17 cellular contexts compared by ENCODE assay signal in genomic region chr1:211339631-211340041, GRCh38. TPM values are rescaled to one million over a fixed set of nuclear protein-coding genes. Genes with fewer than 3 reads are reported as not detected.
DNase-seq lines count a peak whose midpoint lies in the region; ATAC-seq, FAIRE-seq and TF ChIP-seq lines count a peak whose summit lies in the region.
"Had no signal": no experiment of that assay in that cellular context is flagged by ENCODE, and none has a peak within 500 bp of the region (broad histone marks: within the 10 kb centered on the region; RNA-seq: fewer than 3 reads in every experiment).

No MANE protein-coding gene starts in this region.

- no peak overlapping the region for H3K4me2 ChIP-seq in HCT116 (ENCODE audit: low read length)
- H3K4me2 ChIP-seq: smooth muscle cell had no signal

- H3K4me3 ChIP-seq in CD4-positive, CD25-positive, alpha-beta regulatory T cell (ENCODE audit: low read depth, low read length) = no peak overlapping the region
- no peak overlapping the region for H3K4me3 ChIP-seq in HCT116 (replicated peaks in 1 of 2; ENCODE audit: low read depth in 1 of 2, low read length in 2 of 2)
- H3K4me3 ChIP-seq: dorsolateral prefrontal cortex, esophagus muscularis mucosa, SK-N-MC, smooth muscle cell had no signal

- no peak for FAIRE-seq in RCC 7860 (lab: Jason Lieb, UNC)

- no peak for TF ChIP-seq RAD21 in HCT116 (IDR thresholded peaks at IDR 0.05; ENCODE audit: low read depth)

- peak; percentile 35 to 59 for ATAC-seq in CD4-positive, CD25-positive, alpha-beta regulatory T cell (ENCODE audit: low read depth in 2 of 2)
- ATAC-seq in HCT116 = peak; percentile 44; the same call in 1 of the 2 replicates
- ATAC-seq in activated CD8-positive, alpha-beta T cell treated with anti-CD3 and anti-CD28 coated beads, Interleukin-2, amount 10 ng/mL, durations not matched to agents 7 days and 5 days = no peak
- peak; percentile 48 to 60 for ATAC-seq in naive B cell (ENCODE audit: low read depth in 2 of 2)

- no peak overlapping the region for H2AFZ ChIP-seq in HCT116 (ENCODE audit: low read depth, low read length, poor library complexity, severe bottlenecking)

- CTCF ChIA-PET in HCT116 (lab: Charles Lee) = no interaction called here
- CTCF ChIA-PET in activated CD8-positive, alpha-beta T cell treated with anti-CD3 and anti-CD28 coated beads, Interleukin-2, amount 10 ng/mL, durations not matched to agents 7 days and 5 days (lab: Charles Lee) = interaction anchor here (1.0 to 7.4 kb wide), 3 partner anchors 14 to 137 kb away, joined by 4 to 65 read pairs (median 7); no protein-coding TSS in a partner anchor

- H4K20me1 ChIP-seq in HCT116 (ENCODE audit: insufficient read depth) = no peaks in the 10 kb centered on the region

- peaks cover 9% of the 10 kb centered on the region for H3K36me3 Mint-ChIP-seq in CD4-positive, CD25-positive, alpha-beta regulatory T cell
- peaks cover 64% of the 10 kb centered on the region for H3K36me3 Mint-ChIP-seq in activated CD8-positive, alpha-beta T cell treated with anti-CD3 and anti-CD28 coated beads, Interleukin-2, amount 10 ng/mL, durations not matched to agents 7 days and 5 days (ENCODE audit: low read depth)
- peaks cover 10 to 17% of the 10 kb centered on the region in 2 donors for H3K36me3 Mint-ChIP-seq in naive B cell

- H3K9me3 Mint-ChIP-seq in CD4-positive, CD25-positive, alpha-beta regulatory T cell = peaks cover 0 to 4% (median 0%) of the 10 kb centered on the region in 7 donors
- no peaks in the 10 kb centered on the region for H3K9me3 Mint-ChIP-seq in activated CD8-positive, alpha-beta T cell treated with anti-CD3 and anti-CD28 coated beads, Interleukin-2, amount 10 ng/mL, durations not matched to agents 7 days and 5 days (ENCODE audit: insufficient read depth)
- H3K9me3 Mint-ChIP-seq in naive B cell = peaks cover 0 to 2% (median 0%) of the 10 kb centered on the region in 7 donors

- no peaks in the 10 kb centered on the region for H3K9me2 ChIP-seq in HCT116 (ENCODE audit: insufficient read depth)

- TF ChIP-seq POLR2A in HCT116 (IDR thresholded peaks at IDR 0.05; ENCODE audit: borderline replicate concordance, extremely low read depth, insufficient read depth, insufficient read length) = no peak

- TF ChIP-seq CTCF in HCT116 (IDR thresholded peaks at IDR 0.05 in 2 of 3, conservative IDR thresholded peaks at IDR 0.05 in 1 of 3; ENCODE audit: borderline replicate concordance in 1 of 3, insufficient read depth in 1 of 3, low read depth in 2 of 3, low read length in 2 of 3) = no peak
- no peak for TF ChIP-seq CTCF in GM13977 (IDR thresholded peaks at IDR 0.05; ENCODE audit: extremely low read depth, insufficient read depth, missing control alignments)

- H3K27ac Mint-ChIP-seq in CD4-positive, CD25-positive, alpha-beta regulatory T cell = peak overlapping the region; percentile 83 to 90 (median 84)
- peak overlapping the region; percentile 71 for H3K27ac Mint-ChIP-seq in activated CD8-positive, alpha-beta T cell treated with anti-CD3 and anti-CD28 coated beads, Interleukin-2, amount 10 ng/mL, durations not matched to agents 7 days and 5 days
- H3K27ac Mint-ChIP-seq in naive B cell = peak overlapping the region; percentile 92 to 96 (median 96)

- H3K4me3 Mint-ChIP-seq in CD4-positive, CD25-positive, alpha-beta regulatory T cell = peak overlapping the region; percentile 56 to 81 (median 72)
- no peak overlapping the region for H3K4me3 Mint-ChIP-seq in activated CD8-positive, alpha-beta T cell treated with anti-CD3 and anti-CD28 coated beads, Interleukin-2, amount 10 ng/mL, durations not matched to agents 7 days and 5 days
- H3K4me3 Mint-ChIP-seq in naive B cell = peak overlapping the region; percentile 46 to 90 (median 84)

- in situ Hi-C loops in GM13977 (cut with MboI; ENCODE audit: low pct_unique_long_range_greater_than_20kb, low sequenced_read_pairs, unreplicated experiment) = loop anchor here (25.0 kb wide), 1 partner anchor 323 kb away; no protein-coding TSS in a partner anchor

- POLR2A ChIA-PET in HCT116 (lab: Charles Lee) = no interaction called here
- POLR2A ChIA-PET in activated CD8-positive, alpha-beta T cell treated with anti-CD3 and anti-CD28 coated beads, Interleukin-2, amount 10 ng/mL, durations not matched to agents 7 days and 5 days (lab: Charles Lee) = interaction anchor here (0.9 to 1.1 kb wide), 2 partner anchors 10 to 14 kb away, joined by 3 to 4 read pairs; no protein-coding TSS in a partner anchor

- no peaks in the 10 kb centered on the region for H3K27me3 Mint-ChIP-seq in CD4-positive, CD25-positive, alpha-beta regulatory T cell
- H3K27me3 Mint-ChIP-seq in activated CD8-positive, alpha-beta T cell treated with anti-CD3 and anti-CD28 coated beads, Interleukin-2, amount 10 ng/mL, durations not matched to agents 7 days and 5 days (ENCODE audit: low read depth) = no peaks in the 10 kb centered on the region
- H3K27me3 Mint-ChIP-seq in naive B cell = no peaks in the 10 kb centered on the region

- no peaks in the 10 kb centered on the region for H3K9me3 ChIP-seq in CD4-positive, CD25-positive, alpha-beta regulatory T cell (ENCODE audit: control insufficient read depth in 2 of 2, low read length in 2 of 2)
- H3K9me3 ChIP-seq in HCT116 (ENCODE audit: control insufficient read depth in 1 of 2, insufficient read depth in 1 of 2, low read depth in 1 of 2, low read length in 2 of 2) = no peaks in the 10 kb centered on the region
- H3K9me3 ChIP-seq: esophagus muscularis mucosa had no signal

- RAD21 ChIA-PET in HCT116 (lab: Charles Lee; ENCODE audit: low non-redundant PET in 1 of 2, low total read pairs in 2 of 2, uncharacterized antibody in 2 of 2, unreplicated experiment in 2 of 2) = no interaction called here

- no peak overlapping the region for H3K9ac ChIP-seq in HCT116 (ENCODE audit: low read length)

- H3K79me2 ChIP-seq in HCT116 (ENCODE audit: insufficient read depth, low read length) = no peaks in the 10 kb centered on the region; the same call in 1 of the 2 replicates

- BruUV-seq in HCT116 (replicated peaks; lab: Mats Ljungman, UMichigan) = no TSS peak

- no peaks in the 10 kb centered on the region for H3K27me3 ChIP-seq in CD4-positive, CD25-positive, alpha-beta regulatory T cell (ENCODE audit: control insufficient read depth, insufficient read depth, low read length)
- no peaks in the 10 kb centered on the region for H3K27me3 ChIP-seq in HCT116 (ENCODE audit: insufficient read depth, low read length)
- H3K27me3 ChIP-seq: dorsolateral prefrontal cortex, esophagus muscularis mucosa had no signal

- peaks cover 47 to 98% (median 85%) of the 10 kb centered on the region in 4 donors for H3K4me1 Mint-ChIP-seq in CD4-positive, CD25-positive, alpha-beta regulatory T cell
- peaks cover 86% of the 10 kb centered on the region for H3K4me1 Mint-ChIP-seq in activated CD8-positive, alpha-beta T cell treated with anti-CD3 and anti-CD28 coated beads, Interleukin-2, amount 10 ng/mL, durations not matched to agents 7 days and 5 days (ENCODE audit: low read depth)
- H3K4me1 Mint-ChIP-seq in naive B cell = peaks cover 81 to 100% (median 96%) of the 10 kb centered on the region in 3 donors

- H3K36me3 ChIP-seq in CD4-positive, CD25-positive, alpha-beta regulatory T cell (ENCODE audit: control insufficient read depth, insufficient read depth, low read length) = peaks cover 7% of the 10 kb centered on the region
- no peaks in the 10 kb centered on the region for H3K36me3 ChIP-seq in HCT116 (ENCODE audit: control insufficient read depth in 1 of 2, insufficient read depth in 2 of 2, low read length in 2 of 2)

- H3K4me1 ChIP-seq in CD4-positive, CD25-positive, alpha-beta regulatory T cell (ENCODE audit: control insufficient read depth, insufficient read depth, low read length, poor library complexity, severe bottlenecking) = peaks cover 95% of the 10 kb centered on the region
- H3K4me1 ChIP-seq in HCT116 (ENCODE audit: control insufficient read depth in 1 of 2, insufficient read depth in 2 of 2, low read length in 2 of 2) = peaks cover 0 to 16% of the 10 kb centered on the region in 2 experiments; a peak in 1 of 4 replicates

- intact Hi-C loops in HCT116 (cut with micrococcal nuclease) = no loop called here

- H3K27ac ChIP-seq in CD4-positive, CD25-positive, alpha-beta regulatory T cell (ENCODE audit: insufficient read depth, low read length, poor library complexity, severe bottlenecking) = no peak overlapping the region
- no peak overlapping the region for H3K27ac ChIP-seq in HCT116 (ENCODE audit: low read depth, low read length)
- H3K27ac ChIP-seq: C4-2B, dorsolateral prefrontal cortex, esophagus muscularis mucosa, SK-N-MC, VCaP had no signal

- peak in 1 of 3 donors; percentile 56 for DNase-seq in CD4-positive, CD25-positive, alpha-beta regulatory T cell
- no peak for DNase-seq in HCT116 (ENCODE audit: low read depth, low spot score)
- peak; percentile 23 for DNase-seq in activated CD8-positive, alpha-beta T cell treated with anti-CD3 and anti-CD28 coated beads, Interleukin-2, amount 10 ng/mL, durations not matched to agents 7 days and 5 days
- DNase-seq in naive B cell = peak; percentile 27
- no peak for DNase-seq in RCC 7860 (ENCODE audit: low spot score)
- no peak for DNase-seq in GM13977 (ENCODE audit: low spot score)
- DNase-seq in NCI-H524 treated with DMSO at 0.1 percent for 48 hours (lab: John Stamatoyannopoulos, UW) = no peak
- DNase-seq: dorsolateral prefrontal cortex, head of caudate nucleus, KG1, kidney glomerular epithelial cell, NCI-H1417 had no signal

TF ChIP-seq in HCT116, 20 proteins besides CTCF, POLR2A, EP300 and RAD21 (continues in another document):
- TF ChIP-seq EZH2phosphoT487 (IDR thresholded peaks at IDR 0.05; ENCODE audit: borderline replicate concordance) = no peak
- no peak for TF ChIP-seq ELF1 (IDR thresholded peaks at IDR 0.05; ENCODE audit: borderline replicate concordance, low read depth)
- no peak for TF ChIP-seq POLR2AphosphoS5 (IDR thresholded peaks at IDR 0.05; ENCODE audit: low read depth, low read length)

RNA-seq across cellular contexts. Expression of gene TRAF5, which starts 13.0 kb away (rescaled TPM):
- 58.3 TPM for total RNA-seq in CD4-positive, CD25-positive, alpha-beta regulatory T cell
- 10 to 100 TPM; 34.4 to 41.7 (median 38.3) TPM for polyA plus RNA-seq in CD4-positive, CD25-positive, alpha-beta regulatory T cell
- 6.5 TPM for total RNA-seq in HCT116 (2021; ENCODE audit: unreplicated experiment)
- 2.0 and 3.7 TPM in 2 replicates for polyA plus RNA-seq in HCT116 (2012)
- total RNA-seq in activated CD8-positive, alpha-beta T cell treated with anti-CD3 and anti-CD28 coated beads, Interleukin-2, amount 10 ng/mL, durations not matched to agents 7 days and 5 days = 10 to 100 TPM; 61.1 to 64.4 TPM
- polyA plus RNA-seq in naive B cell (ENCODE audit: low read depth in 6 of 6) = 100 to 1,000 TPM in 1 of 6 donors, 10 to 100 TPM in 5; 41.1 to 105 (median 80.3) TPM

Comparison
In these comparisons a context has a peak if more than half of its experiments do, and no peak if none do; other contexts are left out.
1. DNase-seq: peak in activated CD8-positive, alpha-beta T cell treated with anti-CD3 and anti-CD28 coated beads, Interleukin-2, amount 10 ng/mL, durations not matched to agents 7 days and 5 days (single experiment) and naive B cell (single experiment); none in HCT116 (single experiment), RCC 7860 (single experiment), GM13977 (single experiment) and NCI-H524 treated with DMSO at 0.1 percent for 48 hours (single experiment).
2. Peak in every context shown above with its lines, with median percentiles within 50 percentile points of each other: H3K27ac Mint-ChIP-seq.